ENCODE assay signal across 8 cellular contexts in genomic region chr17:998111-998510, GRCh38. TPM values are rescaled to one million over a fixed set of nuclear protein-coding genes. Genes with fewer than 3 reads are reported as not detected.
DNase-seq lines count a peak whose midpoint lies in the region; ATAC-seq, FAIRE-seq and TF ChIP-seq lines count a peak whose summit lies in the region.

No MANE protein-coding gene starts in this region.

- H3K4ac ChIP-seq in H1 (replicated peaks; ENCODE audit: insufficient read length, low read depth, low read length) = no peak overlapping the region

- H2AK5ac ChIP-seq in H1 (ENCODE audit: low read depth, low read length) = no peak overlapping the region

- no peak overlapping the region for H3K56ac ChIP-seq in H1 (replicated peaks; ENCODE audit: insufficient read length, low read depth, low read length)

- no peak overlapping the region for H2AFZ ChIP-seq in OCI-LY3 (ENCODE audit: low read depth, low read length)
- H2AFZ ChIP-seq in H1 (ENCODE audit: low read length) = no peak overlapping the region

- peak overlapping the region; percentile 92; the same call in 1 of the 2 replicates for H3K9ac ChIP-seq in OCI-LY3 (ENCODE audit: low read length)
- H3K9ac ChIP-seq in H1 (replicated peaks in 1 of 4; ENCODE audit: extremely low read depth in 1 of 4, low read depth in 3 of 4, low read length in 3 of 4) = no peak overlapping the region; a peak in 1 of 7 replicates

- no peaks in the 10 kb centered on the region for H3K9me3 Mint-ChIP-seq in osteocyte (ENCODE audit: unreplicated experiment)

- H3K27me3 ChIP-seq in GM06990 (replicated peaks; ENCODE audit: control insufficient read depth, insufficient read depth, low read length) = no peaks in the 10 kb centered on the region
- H3K27me3 ChIP-seq in OCI-LY3 (ENCODE audit: low read depth, low read length) = no peaks in the 10 kb centered on the region
- no peaks in the 10 kb centered on the region; a peak in 1 of 7 replicates for H3K27me3 ChIP-seq in H1 (replicated peaks in 1 of 4; ENCODE audit: control insufficient read depth in 3 of 4, extremely low read depth in 1 of 4, insufficient read depth in 3 of 4, low read length in 3 of 4)

- no peak overlapping the region for H2BK20ac ChIP-seq in H1 (ENCODE audit: low read length)

- no peak overlapping the region for H4K91ac ChIP-seq in H1 (replicated peaks; ENCODE audit: insufficient read length, low read length)

- H3K27ac ChIP-seq in OCI-LY3 (ENCODE audit: low read length) (no peak overlapping the region), H1 (ENCODE audit: low read depth, low read length) (no peak overlapping the region)

- no peak overlapping the region for H2BK120ac ChIP-seq in H1 (replicated peaks; ENCODE audit: low read depth, low read length)

- peak overlapping the region; percentile 88 for H3K4me2 ChIP-seq in OCI-LY3 (ENCODE audit: low read length)
- peak overlapping the region; percentile 32 to 73 for H3K4me2 ChIP-seq in H1 (ENCODE audit: insufficient read depth in 1 of 2, low read depth in 2 of 2, low read length in 2 of 2)

- TF ChIP-seq RAD21 in H1 (IDR thresholded peaks at IDR 0.05 in 1 of 2, conservative IDR thresholded peaks at IDR 0.05 in 1 of 2; ENCODE audit: low read depth in 2 of 2, low read length in 2 of 2) = no peak

- no peak overlapping the region for H4K5ac ChIP-seq in H1 (ENCODE audit: insufficient read length, low read depth, low read length)

- POLR2A ChIA-PET in H1 (lab: Charles Lee; ENCODE audit: partially characterized antibody) = interaction anchor here (1.5 to 2.3 kb wide), 3 partner anchors 10 to 207 kb away, joined by 3 to 8 read pairs (median 6); no protein-coding TSS in a partner anchor

- ATAC-seq in GM19328 (IDR thresholded peaks at IDR 0.05; ENCODE audit: unreplicated experiment) (no peak), HG03280 (IDR thresholded peaks at IDR 0.05; ENCODE audit: unreplicated experiment) (no peak)

- H3K9me3 ChIP-seq in OCI-LY3 (ENCODE audit: insufficient read depth, low read length) (no peaks in the 10 kb centered on the region), H1 (ENCODE audit: insufficient read depth in 2 of 2, low read depth in 1 of 2, low read length in 1 of 2) (no peaks in the 10 kb centered on the region)

- no peak for TF ChIP-seq CTCF in GM06990 (IDR thresholded peaks at IDR 0.05; ENCODE audit: insufficient read depth, low read length, poor library complexity, severe bottlenecking)
- no peak for TF ChIP-seq CTCF in OCI-LY3 (IDR thresholded peaks at IDR 0.05; ENCODE audit: low read depth, low read length)
- TF ChIP-seq CTCF in H1 (IDR thresholded peaks at IDR 0.05; ENCODE audit: control extremely low read depth in 1 of 3, insufficient read depth in 1 of 3, low read depth in 1 of 3, low read length in 3 of 3) = no peak
- TF ChIP-seq CTCF in osteocyte (IDR thresholded peaks at IDR 0.05) = no peak

- H3K79me2 ChIP-seq in OCI-LY3 (ENCODE audit: low read length) = peaks cover 18% of the 10 kb centered on the region
- H3K79me2 ChIP-seq in H1 (ENCODE audit: control insufficient read depth in 1 of 2, insufficient read depth in 2 of 2, low read length in 2 of 2) = peaks cover 0 to 13% of the 10 kb centered on the region in 2 experiments; a peak in 2 of 4 replicates

- H3K4me1 Mint-ChIP-seq in osteocyte (ENCODE audit: unreplicated experiment) = peaks cover 49% of the 10 kb centered on the region

- H3K4me3 ChIP-seq in GM06990 (replicated peaks; ENCODE audit: low read depth, low read length) = peak overlapping the region; percentile 100
- peak overlapping the region; percentile 98 for H3K4me3 ChIP-seq in OCI-LY3 (ENCODE audit: low read length)
- peak overlapping the region; percentile 86 to 99 (median 94); a peak in 5 of 8 replicates for H3K4me3 ChIP-seq in H1 (ENCODE audit: extremely low read depth in 1 of 4, insufficient read depth in 2 of 4, low read depth in 3 of 4, low read length in 4 of 4)

- no peak overlapping the region for H3K18ac ChIP-seq in H1 (ENCODE audit: extremely low read depth, low read length)

- peaks cover 8% of the 10 kb centered on the region; the same call in 1 of the 2 replicates for H3K23me2 ChIP-seq in H1 (ENCODE audit: low read depth, low read length)

- peaks cover 17% of the 10 kb centered on the region for H3K36me3 ChIP-seq in GM06990 (ENCODE audit: control insufficient read depth, insufficient read depth, low read length)
- H3K36me3 ChIP-seq in OCI-LY3 (replicated peaks; ENCODE audit: low read depth, low read length) = peaks cover 10% of the 10 kb centered on the region
- peaks cover 6 to 26% (median 16%) of the 10 kb centered on the region in 4 experiments for H3K36me3 ChIP-seq in H1 (ENCODE audit: control insufficient read depth in 2 of 4, insufficient read depth in 4 of 4, low read length in 3 of 4)

- peak overlapping the region; percentile 100 for H3K27ac Mint-ChIP-seq in osteocyte (ENCODE audit: unreplicated experiment)

- 0 out of 2 replicates have a peak, but pooled peaks cover 4% of the 10 kb centered on the region for H3K79me1 ChIP-seq in H1 (ENCODE audit: low read depth, low read length)

- CTCF ChIA-PET in H1 (lab: Charles Lee; ENCODE audit: partially characterized antibody) = interaction anchor here (0.9 to 12.7 kb wide), 13 partner anchors 18 to 293 kb away, joined by 3 to 144 read pairs (median 5); partner anchors contain the start of genes GLOD4, MRM3 and NXN

- TF ChIP-seq POLR2A in H1 (IDR thresholded peaks at IDR 0.05; ENCODE audit: control extremely low read depth in 1 of 2, low read depth in 2 of 2, low read length in 2 of 2) = no peak

- no peak overlapping the region for H3K14ac ChIP-seq in H1 (ENCODE audit: insufficient read length)

- H2BK12ac ChIP-seq in H1 (ENCODE audit: low read depth, low read length) = no peak overlapping the region

- H2BK15ac ChIP-seq in H1 (ENCODE audit: low read length) = no peak overlapping the region

- TF ChIP-seq EP300 in H1 (IDR thresholded peaks at IDR 0.05; ENCODE audit: borderline replicate concordance in 1 of 2, low read depth in 2 of 2, low read length in 2 of 2) = no peak

- H3K4me1 ChIP-seq in OCI-LY3 (ENCODE audit: low read length) (peaks cover 8% of the 10 kb centered on the region), H1 (replicated peaks in 1 of 4; ENCODE audit: control insufficient read depth in 3 of 4, insufficient read depth in 4 of 4, low read length in 3 of 4) (peaks cover 0 to 5% (median 0%) of the 10 kb centered on the region in 4 experiments; a peak in 2 of 7 replicates)

- peaks cover 16% of the 10 kb centered on the region for H3K36me3 Mint-ChIP-seq in osteocyte (ENCODE audit: unreplicated experiment)

- DNase-seq in GM06990 (ENCODE audit: extremely low read depth, insufficient read length) (no peak), H1 (ENCODE audit: low read depth in 1 of 2, low spot score in 2 of 2) (no peak), osteocyte (ENCODE audit: extremely low spot score, unreplicated experiment) (no peak), AML-193 (lab: John Stamatoyannopoulos, UW) (no peak), NCI-H748 (lab: John Stamatoyannopoulos, UW; ENCODE audit: unreplicated experiment) (no peak)

- H3K23ac ChIP-seq in H1 (ENCODE audit: insufficient read length) = no peak overlapping the region

- H3K27me3 Mint-ChIP-seq in osteocyte (ENCODE audit: unreplicated experiment) = no peaks in the 10 kb centered on the region

- peak overlapping the region; percentile 97 for H3K4me3 Mint-ChIP-seq in osteocyte (ENCODE audit: unreplicated experiment)

- H2BK5ac ChIP-seq in H1 (ENCODE audit: low read depth, low read length) = no peak overlapping the region

- WGBS in H1 (ENCODE audit: extremely low coverage in 1 of 2, insufficient coverage in 1 of 2, insufficient read length in 1 of 2, insufficient replicate concordance in 2 of 2, low coverage in 1 of 2, low lambda C conversion rate in 2 of 2, missing lambda C conversion rate in 1 of 2), 2 experiments = 91% methylated on average over 2 of the region's 2 CpGs; no CpG with 5 or more reads in 1 of the 2 experiments

- FAIRE-seq in H1 (lab: Jason Lieb, UNC) = no peak

- no peak overlapping the region for H4K8ac ChIP-seq in H1 (ENCODE audit: extremely low read depth, insufficient read depth, low read length)

- H4K20me1 ChIP-seq in OCI-LY3 (ENCODE audit: insufficient read depth, low read length) = no peaks in the 10 kb centered on the region
- H4K20me1 ChIP-seq in H1 (replicated peaks in 1 of 2; ENCODE audit: control insufficient read depth in 1 of 2, insufficient read depth in 2 of 2, low read length in 2 of 2) = peaks cover 2 to 4% of the 10 kb centered on the region in 2 experiments

TF ChIP-seq in H1, 55 proteins besides CTCF, POLR2A, EP300 and RAD21:
- no peak for TF ChIP-seq CTBP2 (IDR thresholded peaks at IDR 0.05; ENCODE audit: borderline replicate concordance, insufficient read depth, insufficient read length, low read length)
- TF ChIP-seq POLR2AphosphoS5 (IDR thresholded peaks at IDR 0.05; ENCODE audit: low read depth, low read length) = no peak
- TF ChIP-seq SRF (IDR thresholded peaks at IDR 0.05; ENCODE audit: low read depth, low read length) = no peak
- no peak for TF ChIP-seq CHD1 (IDR thresholded peaks at IDR 0.05; ENCODE audit: low read depth, low read length)

RNA-seq across cellular contexts. Expression of gene TIMM22, which starts 1.2 kb away (rescaled TPM):
- 17.2 and 17.4 TPM in 2 replicates for total RNA-seq in H1 (2021; fragmentation: NEBNext Ultra II Directional; extraction: Animal tissue kit (Norgen Biotek cat#: 25700))
- polyA plus RNA-seq in H1 (2011; rRNA removed) = 13.4 and 13.8 TPM in 2 replicates
- 14.0 TPM for polyA plus RNA-seq in H1 (2011; cell fraction: cytosol; rRNA removed)
- 13.2 TPM for polyA plus RNA-seq in H1 (2011; cell fraction: nucleus; rRNA removed)
- polyA plus RNA-seq in H1 (2012, experiment 1 of 2) = 16.6 to 18.0 TPM (median 16.9 TPM) in 4 replicates
- polyA plus RNA-seq in H1 (2012, experiment 2 of 2) = 20.1 TPM
- polyA plus RNA-seq in H1 (2013, experiment 1 of 2) = 11.2 TPM
- 11.6 TPM for polyA plus RNA-seq in H1 (2013, experiment 2 of 2)
- polyA minus RNA-seq in H1 (2011; rRNA and poly(A)+ RNA removed) = 11.7 and 14.6 TPM in 2 replicates
- polyA minus RNA-seq in H1 (2011; cell fraction: cytosol; rRNA and poly(A)+ RNA removed) = 7.2 TPM
- polyA minus RNA-seq in H1 (2011; cell fraction: nucleus; rRNA and poly(A)+ RNA removed) = 18.9 TPM
- total RNA-seq in osteocyte = 12.6 and 12.8 TPM in 2 replicates

RNA-seq across cellular contexts. Expression of gene NXN, which starts 18.5 kb away (rescaled TPM):
- 88.4 and 94.1 TPM in 2 replicates for total RNA-seq in H1 (2021; fragmentation: NEBNext Ultra II Directional; extraction: Animal tissue kit (Norgen Biotek cat#: 25700))
- 107 and 205 TPM in 2 replicates for polyA plus RNA-seq in H1 (2011; rRNA removed)
- polyA plus RNA-seq in H1 (2011; cell fraction: cytosol; rRNA removed) = 64.0 TPM
- 91.0 TPM for polyA plus RNA-seq in H1 (2011; cell fraction: nucleus; rRNA removed)
- polyA plus RNA-seq in H1 (2012, experiment 1 of 2) = 66.9 to 74.9 TPM (median 72.0 TPM) in 4 replicates
- polyA plus RNA-seq in H1 (2012, experiment 2 of 2) = 66.3 TPM
- 53.1 TPM for polyA plus RNA-seq in H1 (2013, experiment 1 of 2)
- polyA plus RNA-seq in H1 (2013, experiment 2 of 2) = 63.6 TPM
- 85.6 and 114 TPM in 2 replicates for polyA minus RNA-seq in H1 (2011; rRNA and poly(A)+ RNA removed)
- 74.2 TPM for polyA minus RNA-seq in H1 (2011; cell fraction: cytosol; rRNA and poly(A)+ RNA removed)
- polyA minus RNA-seq in H1 (2011; cell fraction: nucleus; rRNA and poly(A)+ RNA removed) = 46.8 TPM
- total RNA-seq in osteocyte = 123 and 131 TPM in 2 replicates
